20 cellular contexts compared by ENCODE assay signal in the genomic region with DNA sequence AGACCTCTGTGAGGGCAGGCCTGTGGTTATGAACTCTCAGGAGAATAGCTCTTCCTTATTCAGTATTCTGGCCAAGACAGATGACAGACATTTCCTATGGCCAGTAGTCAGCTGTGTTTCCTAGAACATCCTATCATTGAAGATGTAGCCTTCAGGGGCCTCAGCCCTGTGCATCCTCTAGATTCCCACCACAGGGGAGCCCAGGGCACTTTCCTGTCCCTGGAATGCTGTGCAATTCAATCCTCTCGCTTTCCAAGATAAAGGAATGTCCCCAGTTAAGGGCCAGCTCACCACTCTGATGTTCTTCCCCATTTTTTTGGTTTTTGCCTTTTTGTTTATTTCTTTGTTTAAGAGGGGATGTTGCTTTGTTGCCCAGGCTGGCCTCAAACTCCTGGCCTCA.
DNase-seq lines count a peak whose midpoint lies in the region; ATAC-seq, FAIRE-seq and TF ChIP-seq lines count a peak whose summit lies in the region.
"Had no signal": no experiment of that assay in that cellular context is flagged by ENCODE, and none has a peak within 500 bp of the region (broad histone marks: within the 10 kb centered on the region; RNA-seq: fewer than 3 reads in every experiment).

No MANE protein-coding gene starts in this region.

- H2AFZ ChIP-seq in H9 (ENCODE audit: low read length): no peak overlapping the region
- H2AFZ ChIP-seq: GM23248 had no signal

- H3K79me2 ChIP-seq in H9 (ENCODE audit: insufficient read depth, low read length) (no peaks in the 10 kb centered on the region), mesendoderm (ENCODE audit: control insufficient read depth, insufficient read depth, low read length) (no peaks in the 10 kb centered on the region)

- H3K79me1 ChIP-seq in H9 (ENCODE audit: insufficient read depth, low read depth, low read length, poor library complexity, severe bottlenecking) (no peaks in the 10 kb centered on the region), mesendoderm (ENCODE audit: low read length) (no peaks in the 10 kb centered on the region)

- H3T11ph ChIP-seq in H9 (ENCODE audit: low read length): no peak overlapping the region

- POLR2A ChIA-PET in activated CD8-positive, alpha-beta T cell treated with anti-CD3 and anti-CD28 coated beads for 36 hours (lab: Charles Lee): no interaction called here

- H3K27me3 ChIP-seq in BLaER1 (no peaks in the 10 kb centered on the region), H9 (ENCODE audit: insufficient read depth, low read length) (no peaks in the 10 kb centered on the region; the same call in 1 of the 2 replicates), endodermal cell (ENCODE audit: control insufficient read depth, insufficient read depth, low read length, poor library complexity, severe bottlenecking) (no peaks in the 10 kb centered on the region), mesendoderm (ENCODE audit: insufficient read depth, low read length, poor library complexity) (no peaks in the 10 kb centered on the region)

- H2BK15ac ChIP-seq in H9 (ENCODE audit: low read depth, low read length) (no peak overlapping the region), mesendoderm (replicated peaks; ENCODE audit: low read depth) (no peak overlapping the region)

- H4K8ac ChIP-seq in H9 (replicated peaks; ENCODE audit: insufficient read length, low read depth, low read length) (no peak overlapping the region), mesendoderm (ENCODE audit: low read depth, low read length) (no peak overlapping the region)

- H4K91ac ChIP-seq in H9 (ENCODE audit: insufficient read length, low read depth, low read length): no peak overlapping the region

- H3K9me3 ChIP-seq in BLaER1: no peaks in the 10 kb centered on the region
- no peaks in the 10 kb centered on the region for H3K9me3 ChIP-seq in H9 (ENCODE audit: control insufficient read depth, low read depth, low read length)
- H3K9me3 ChIP-seq in endodermal cell (ENCODE audit: control insufficient read depth, low read length): no peaks in the 10 kb centered on the region
- H3K9me3 ChIP-seq in kidney (ENCODE audit: control insufficient read depth in 1 of 2, low read length in 2 of 2): no peaks in the 10 kb centered on the region
- H3K9me3 ChIP-seq: A549 had no signal

- no peak overlapping the region for H3K4ac ChIP-seq in H9 (ENCODE audit: low read depth, low read length)
- no peak overlapping the region for H3K4ac ChIP-seq in mesendoderm (ENCODE audit: low read depth, low read length)

- H2AK5ac ChIP-seq in H9 (ENCODE audit: insufficient read length, low read length): no peak overlapping the region
- no peak overlapping the region for H2AK5ac ChIP-seq in mesendoderm (ENCODE audit: low read length)

- no peak overlapping the region for H4K5ac ChIP-seq in H9 (ENCODE audit: insufficient read length, low read depth, low read length)
- no peak overlapping the region for H4K5ac ChIP-seq in mesendoderm (ENCODE audit: low read length)

- H3K4me1 Mint-ChIP-seq in H9 (peaks cover 7 to 20% of the 10 kb centered on the region in 2 experiments), endodermal cell (peaks cover 5% of the 10 kb centered on the region)
- H3K4me1 Mint-ChIP-seq in activated CD8-positive, alpha-beta T cell treated with anti-CD3 and anti-CD28 coated beads for 36 hours (ENCODE audit: low read depth): no peaks in the 10 kb centered on the region

- no peak overlapping the region for H2BK5ac ChIP-seq in H9 (ENCODE audit: insufficient read length, low read length)
- no peak overlapping the region for H2BK5ac ChIP-seq in mesendoderm (ENCODE audit: low read length)

- no peak overlapping the region for H2BK12ac ChIP-seq in H9 (ENCODE audit: insufficient read length, low read depth, low read length)

- H3K36me3 Mint-ChIP-seq in H9 (ENCODE audit: insufficient read depth in 1 of 3, low read depth in 3 of 3) (no peaks in the 10 kb centered on the region; a peak in 1 of 7 replicates), endodermal cell (ENCODE audit: low read depth) (no peaks in the 10 kb centered on the region)
- H3K36me3 Mint-ChIP-seq in activated CD8-positive, alpha-beta T cell treated with anti-CD3 and anti-CD28 coated beads for 36 hours (ENCODE audit: low read depth): no peaks in the 10 kb centered on the region
- H3K36me3 Mint-ChIP-seq: CD8-positive, alpha-beta T cell had no signal

- H2BK120ac ChIP-seq in H9 (ENCODE audit: low read depth, low read length, poor library complexity, severe bottlenecking): no peak overlapping the region
- H2BK120ac ChIP-seq in mesendoderm (ENCODE audit: low read depth, low read length): no peak overlapping the region

- H3K18ac ChIP-seq in H9 (ENCODE audit: insufficient read length, low read depth, low read length) (no peak overlapping the region), mesendoderm (ENCODE audit: low read length) (no peak overlapping the region)

- H3K27ac Mint-ChIP-seq in H9 (0 out of 7 replicates have a peak overlapping the region, but pooled peaks of 1 of the 3 experiments have one; percentile 3), endodermal cell (no peak overlapping the region)
- no peak overlapping the region for H3K27ac Mint-ChIP-seq in activated CD8-positive, alpha-beta T cell treated with anti-CD3 and anti-CD28 coated beads for 36 hours
- H3K27ac Mint-ChIP-seq: CD8-positive, alpha-beta T cell had no signal

- H2BK20ac ChIP-seq in H9 (ENCODE audit: low read depth, low read length, poor library complexity, severe bottlenecking): no peak overlapping the region

- no peaks in the 10 kb centered on the region for H3K36me3 ChIP-seq in BLaER1
- H3K36me3 ChIP-seq in endodermal cell (ENCODE audit: control insufficient read depth, insufficient read depth, low read length): no peaks in the 10 kb centered on the region
- H3K36me3 ChIP-seq in mesendoderm (ENCODE audit: control insufficient read depth, insufficient read depth, low read length): no peaks in the 10 kb centered on the region
- no peaks in the 10 kb centered on the region for H3K36me3 ChIP-seq in kidney (ENCODE audit: control insufficient read depth in 1 of 2, insufficient read depth in 2 of 2, low read length in 2 of 2)

- H3K4me3 Mint-ChIP-seq in H9: no peak overlapping the region
- H3K4me3 Mint-ChIP-seq in endodermal cell: no peak overlapping the region
- no peak overlapping the region for H3K4me3 Mint-ChIP-seq in activated CD8-positive, alpha-beta T cell treated with anti-CD3 and anti-CD28 coated beads for 36 hours
- H3K4me3 Mint-ChIP-seq: CD8-positive, alpha-beta T cell had no signal

- H3K27me3 Mint-ChIP-seq in H9 (ENCODE audit: low read depth) (peaks cover 17% of the 10 kb centered on the region), endodermal cell (ENCODE audit: insufficient read depth) (peaks cover 2% of the 10 kb centered on the region)
- peaks cover 2% of the 10 kb centered on the region for H3K27me3 Mint-ChIP-seq in activated CD8-positive, alpha-beta T cell treated with anti-CD3 and anti-CD28 coated beads for 36 hours

- WGBS in H9 (ENCODE audit: extremely low coverage, insufficient read length, low lambda C conversion rate): no CpG with 5 or more reads among the region's 1 CpG
- WGBS in endodermal cell (ENCODE audit: insufficient coverage in 1 of 2, insufficient read length in 1 of 2), 2 experiments: 93% methylated on average over 1 of the region's 1 CpG; no CpG with 5 or more reads in 1 of the 2 experiments
- WGBS in mesendoderm (ENCODE audit: extremely low coverage, insufficient coverage, low lambda C conversion rate): no CpG with 5 or more reads among the region's 1 CpG

- intact Hi-C loops in activated CD8-positive, alpha-beta T cell treated with anti-CD3 and anti-CD28 coated beads for 36 hours (cut with micrococcal nuclease): no loop called here
- intact Hi-C loops in kidney (cut with DNase I): no loop called here

- DNase-seq in H9 (peak; percentile 37), endodermal cell (peak; percentile 57), mesendoderm (peak; percentile 51), kidney (no peak)
- DNase-seq in activated CD8-positive, alpha-beta T cell treated with anti-CD3 and anti-CD28 coated beads for 36 hours: no peak
- DNase-seq: AML-193; Calu3; CD8-positive, alpha-beta T cell; DMS53; DND-41; EL; GM23248; H7 had no signal

- H4K20me1 ChIP-seq in BLaER1 (no peaks in the 10 kb centered on the region), H9 (ENCODE audit: control insufficient read depth, insufficient read depth, insufficient read length) (no peaks in the 10 kb centered on the region)

- TF ChIP-seq CTCF in H9 (conservative IDR thresholded peaks at IDR 0.05) (no peak), endodermal cell (conservative IDR thresholded peaks at IDR 0.05) (no peak), kidney (IDR thresholded peaks at IDR 0.05; ENCODE audit: borderline replicate concordance, extremely low read depth, insufficient read depth) (no peak)
- TF ChIP-seq CTCF in activated CD8-positive, alpha-beta T cell treated with anti-CD3 and anti-CD28 coated beads for 36 hours (IDR thresholded peaks at IDR 0.05): no peak

- no peaks in the 10 kb centered on the region for H3K23me2 ChIP-seq in H9 (ENCODE audit: insufficient read length, low read depth, low read length, poor library complexity, severe bottlenecking)

- no peak for FAIRE-seq in kidney (lab: Jason Lieb, UNC)
- FAIRE-seq: A549, G401.6, GM12891, GM19239 had no signal

- H3K56ac ChIP-seq in H9 (ENCODE audit: insufficient read length, low read depth, low read length) (no peak overlapping the region), mesendoderm (ENCODE audit: low read length) (no peak overlapping the region)

- H3K27ac ChIP-seq in BLaER1: no peak overlapping the region
- H3K27ac ChIP-seq in H9 (ENCODE audit: insufficient read length, low read depth, low read length): no peak overlapping the region
- no peak overlapping the region for H3K27ac ChIP-seq in endodermal cell (ENCODE audit: low read depth, low read length)
- no peak overlapping the region for H3K27ac ChIP-seq in mesendoderm (ENCODE audit: low read depth, low read length)
- H3K27ac ChIP-seq in kidney (ENCODE audit: low read depth in 2 of 2, low read length in 2 of 2): no peak overlapping the region
- H3K27ac ChIP-seq: 22Rv1, A549, GM23248 had no signal

- ATAC-seq in activated CD8-positive, alpha-beta T cell treated with anti-CD3 and anti-CD28 coated beads for 36 hours: no peak
- no peak for ATAC-seq in GM19463 (IDR thresholded peaks at IDR 0.05; ENCODE audit: unreplicated experiment)
- ATAC-seq: A549; CD8-positive, alpha-beta T cell had no signal

- peaks cover 6% of the 10 kb centered on the region; the same call in 1 of the 2 replicates for H3K4me1 ChIP-seq in BLaER1
- H3K4me1 ChIP-seq in H9 (ENCODE audit: insufficient read depth, low read length): no peaks in the 10 kb centered on the region; the same call in 1 of the 2 replicates
- no peaks in the 10 kb centered on the region for H3K4me1 ChIP-seq in endodermal cell (ENCODE audit: control insufficient read depth, insufficient read depth, low read length)
- no peaks in the 10 kb centered on the region for H3K4me1 ChIP-seq in mesendoderm (ENCODE audit: control insufficient read depth, low read depth, low read length)
- H3K4me1 ChIP-seq in kidney (ENCODE audit: control insufficient read depth in 1 of 2, insufficient read depth in 1 of 2, low read depth in 1 of 2, low read length in 2 of 2): no peaks in the 10 kb centered on the region
- H3K4me1 ChIP-seq: A549 had no signal

- H3K4me2 ChIP-seq in BLaER1 (peak overlapping the region; percentile 23; the same call in 1 of the 2 replicates), H9 (ENCODE audit: insufficient read depth, insufficient read length, low read length) (no peak overlapping the region), mesendoderm (ENCODE audit: low read length) (no peak overlapping the region)
- H3K4me2 ChIP-seq: A549 had no signal

- H3K14ac ChIP-seq in H9 (ENCODE audit: insufficient read depth, low read length): no peak overlapping the region

- H3K23ac ChIP-seq in H9 (ENCODE audit: insufficient read length, low read depth, low read length) (no peak overlapping the region), mesendoderm (ENCODE audit: low read length) (no peak overlapping the region)

- CTCF ChIA-PET in activated CD8-positive, alpha-beta T cell treated with anti-CD3 and anti-CD28 coated beads for 36 hours (lab: Charles Lee): no interaction called here

- H3K9ac ChIP-seq in BLaER1 (no peak overlapping the region), H9 (ENCODE audit: extremely low read depth, insufficient read length, low read length) (no peak overlapping the region), endodermal cell (ENCODE audit: extremely low read depth, low read length, poor library complexity, severe bottlenecking) (no peak overlapping the region), mesendoderm (ENCODE audit: low read length) (no peak overlapping the region), kidney (ENCODE audit: low read length in 2 of 2) (no peak overlapping the region)
- H3K9ac ChIP-seq: GM23248 had no signal

- H3K4me3 ChIP-seq in BLaER1: no peak overlapping the region
- H3K4me3 ChIP-seq in endodermal cell (ENCODE audit: low read length): no peak overlapping the region
- no peak overlapping the region for H3K4me3 ChIP-seq in mesendoderm (ENCODE audit: low read length)
- no peak overlapping the region for H3K4me3 ChIP-seq in kidney (ENCODE audit: low read length in 2 of 2)
- H3K4me3 ChIP-seq: A549, GM23248 had no signal

- no peaks in the 10 kb centered on the region for H3K9me3 Mint-ChIP-seq in H9
- no peaks in the 10 kb centered on the region for H3K9me3 Mint-ChIP-seq in endodermal cell
- no peaks in the 10 kb centered on the region for H3K9me3 Mint-ChIP-seq in activated CD8-positive, alpha-beta T cell treated with anti-CD3 and anti-CD28 coated beads for 36 hours
- H3K9me3 Mint-ChIP-seq: CD8-positive, alpha-beta T cell had no signal

Comparison
In these comparisons a context has a peak if more than half of its experiments do, and no peak if none do; other contexts are left out.
1. DNase-seq: peak in H9 (single experiment), endodermal cell (single experiment) and mesendoderm (single experiment); none in activated CD8-positive, alpha-beta T cell treated with anti-CD3 and anti-CD28 coated beads for 36 hours (single experiment) and kidney (single experiment).